8 cellular contexts compared by ENCODE assay signal in the genomic region with DNA sequence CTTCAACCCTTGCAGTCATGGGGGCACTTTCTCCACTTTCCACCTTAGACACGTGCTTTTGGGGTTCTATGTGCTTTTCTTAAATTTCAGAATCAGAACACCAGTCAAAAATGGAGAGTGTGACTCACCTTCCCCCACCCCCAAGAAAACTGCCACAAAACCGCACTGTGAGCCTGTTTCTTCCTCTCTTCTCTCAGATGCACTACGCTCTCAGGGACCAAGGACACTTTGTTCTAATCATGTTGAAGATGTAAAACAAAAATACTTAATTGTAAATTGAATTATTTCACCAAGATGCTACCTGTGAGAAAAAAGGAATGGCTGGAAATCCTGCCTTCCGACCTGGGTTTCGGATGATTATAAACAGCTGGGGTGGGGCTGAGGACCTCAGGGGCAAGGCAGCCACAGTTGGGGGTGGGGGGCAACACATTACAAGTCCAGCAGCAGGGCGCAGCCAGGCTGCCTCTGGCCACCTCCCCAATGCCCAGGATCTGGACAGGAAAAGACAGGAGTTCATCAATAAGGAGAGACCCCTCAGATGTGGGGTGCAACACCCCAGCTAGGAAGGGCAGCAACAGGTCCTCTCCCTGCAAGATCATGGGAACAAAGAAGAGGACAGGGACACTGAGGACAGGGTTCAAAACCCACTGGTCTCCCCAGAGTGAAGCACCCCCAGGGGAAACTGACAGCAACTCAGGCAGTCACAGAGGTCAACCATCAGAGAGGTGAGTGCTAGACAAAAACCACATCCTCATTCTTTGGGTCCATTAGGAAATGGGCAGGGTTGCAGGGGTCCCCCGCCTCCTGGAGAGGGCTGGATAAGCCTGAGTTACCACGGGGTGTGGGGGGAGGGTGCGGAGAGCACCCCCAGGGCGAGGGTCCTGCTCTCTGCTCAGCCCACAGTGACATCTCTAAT. TPM values are rescaled to one million over a fixed set of nuclear protein-coding genes. Genes with fewer than 3 reads are reported as not detected.
DNase-seq lines count a peak whose midpoint lies in the region; ATAC-seq and TF ChIP-seq lines count a peak whose summit lies in the region.

No MANE protein-coding gene starts in this region.

- peaks cover 5% of the 10 kb centered on the region; the same call in 1 of the 2 replicates for H3K36me3 Mint-ChIP-seq in WTC11
- peaks cover 5% of the 10 kb centered on the region for H3K36me3 Mint-ChIP-seq in nephron progenitor cell (ENCODE audit: low read depth)

- CTCF ChIA-PET in WTC11 (lab: Charles Lee) = no interaction called here

- TF ChIP-seq CTCF in WTC11 (IDR thresholded peaks at IDR 0.05) (no peak), nephron progenitor cell (IDR thresholded peaks at IDR 0.05) (no peak)

- H3K9me3 ChIP-seq in duodenal mucosa (ENCODE audit: control insufficient read depth in 1 of 2, low read length in 2 of 2) = no peaks in the 10 kb centered on the region

- no peaks in the 10 kb centered on the region for H3K9me3 Mint-ChIP-seq in WTC11
- H3K9me3 Mint-ChIP-seq in nephron progenitor cell = no peaks in the 10 kb centered on the region

- H3K4me1 ChIP-seq in duodenal mucosa (ENCODE audit: control insufficient read depth in 1 of 2, insufficient read depth in 2 of 2, low read length in 2 of 2) = peaks cover 33 to 40% of the 10 kb centered on the region in 2 donors

- no peaks in the 10 kb centered on the region for H3K36me3 ChIP-seq in duodenal mucosa (ENCODE audit: control insufficient read depth in 1 of 2, insufficient read depth in 2 of 2, low read length in 2 of 2)

- peak overlapping the region; percentile 13 for H3K27ac ChIP-seq in duodenal mucosa (ENCODE audit: low read depth, low read length)

- H3K4me3 ChIP-seq in duodenal mucosa (ENCODE audit: low read depth in 1 of 2, low read length in 2 of 2) = peak overlapping the region; percentile 5 to 10

- no peaks in the 10 kb centered on the region for H3K27me3 ChIP-seq in duodenal mucosa (ENCODE audit: control insufficient read depth in 1 of 2, insufficient read depth in 2 of 2, low read length in 2 of 2)

- peak overlapping the region; percentile 9; the same call in 1 of the 2 replicates for H3K27ac Mint-ChIP-seq in WTC11
- no peak overlapping the region for H3K27ac Mint-ChIP-seq in nephron progenitor cell

- H3K9ac ChIP-seq in duodenal mucosa (ENCODE audit: low read depth in 1 of 2, low read length in 2 of 2) = no peak overlapping the region

- DNase-seq in WTC11 (ENCODE audit: low spot score) (no peak), retina (no peak), nephron progenitor cell (no peak), NAMALWA (ENCODE audit: low spot score) (no peak)
- DNase-seq in stimulated activated CD8-positive, alpha-beta memory T cell treated with anti-CD3 and anti-CD28 coated beads, Interleukin-12 subunit alpha, Interleukin-12 subunit beta, amount 100 ng/mL, for 24 hours (ENCODE audit: extremely low read depth) = peak; percentile 65

- POLR2A ChIA-PET in WTC11 (lab: Charles Lee) = no interaction called here

- H3K4me3 Mint-ChIP-seq in WTC11 = no peak overlapping the region
- no peak overlapping the region for H3K4me3 Mint-ChIP-seq in nephron progenitor cell

- H3K27me3 Mint-ChIP-seq in WTC11 (ENCODE audit: low read depth) = no peaks in the 10 kb centered on the region
- no peaks in the 10 kb centered on the region for H3K27me3 Mint-ChIP-seq in nephron progenitor cell (ENCODE audit: low read depth, poor library complexity)

- H3K4me1 Mint-ChIP-seq in WTC11 = peaks cover 86% of the 10 kb centered on the region
- H3K4me1 Mint-ChIP-seq in nephron progenitor cell = peaks cover 79% of the 10 kb centered on the region

- ATAC-seq in GM19025 (IDR thresholded peaks at IDR 0.05; ENCODE audit: low read depth, unreplicated experiment) (peak; percentile 22), HG03159 (IDR thresholded peaks at IDR 0.05; ENCODE audit: unreplicated experiment) (peak; percentile 42), WTC11 (no peak)

TF ChIP-seq in WTC11, 78 proteins besides CTCF, POLR2A, EP300 and RAD21:
- TF ChIP-seq, protein P1, sequence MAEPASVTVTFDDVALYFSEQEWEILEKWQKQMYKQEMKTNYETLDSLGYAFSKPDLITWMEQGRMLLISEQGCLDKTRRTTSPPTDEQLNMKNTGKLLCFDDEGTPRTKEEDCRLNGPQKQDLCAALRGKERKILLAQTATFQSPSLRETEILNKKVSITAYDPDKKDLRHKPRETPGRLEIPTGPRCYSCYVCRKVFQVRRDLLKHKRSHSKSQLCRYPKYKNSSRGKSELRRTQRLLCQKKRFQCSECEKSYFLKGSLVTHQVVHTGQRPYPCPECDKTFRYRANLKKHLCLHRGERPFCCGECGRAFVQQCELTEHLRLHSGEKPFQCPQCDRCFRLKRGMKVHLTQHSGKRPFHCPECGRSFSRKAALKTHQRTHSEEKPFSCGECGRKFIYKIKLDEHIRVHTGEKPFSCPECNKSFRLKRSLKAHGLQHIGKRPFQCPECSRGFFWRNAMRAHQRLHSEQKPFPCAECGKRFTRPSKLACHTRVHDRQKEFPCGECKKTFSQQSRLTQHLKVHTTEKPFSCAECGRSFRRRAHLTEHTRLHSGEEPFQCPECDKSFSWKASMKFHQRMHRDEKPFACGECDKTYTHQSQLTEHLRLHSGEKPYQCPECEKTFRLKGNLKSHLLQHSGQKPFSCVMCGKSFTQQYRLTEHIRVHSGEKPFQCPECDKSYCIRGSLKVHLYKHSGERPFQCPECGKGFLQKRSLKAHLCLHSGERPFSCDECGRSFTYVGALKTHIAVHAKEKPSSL (CRISPR knock-in tag; conservative IDR thresholded peaks at IDR 0.05) = no peak
- TF ChIP-seq TP53 (CRISPR knock-in tag; IDR thresholded peaks at IDR 0.05) (no peak), NR3C1 (CRISPR knock-in tag; conservative IDR thresholded peaks at IDR 0.05; ENCODE audit: low read depth) (no peak), TEAD1 (CRISPR knock-in tag; IDR thresholded peaks at IDR 0.05) (no peak), NFE2L1 (CRISPR knock-in tag; IDR thresholded peaks at IDR 0.05) (no peak), ZBTB21 (CRISPR knock-in tag; IDR thresholded peaks at IDR 0.05; ENCODE audit: borderline replicate concordance) (no peak)
- TF ChIP-seq, protein P2, sequence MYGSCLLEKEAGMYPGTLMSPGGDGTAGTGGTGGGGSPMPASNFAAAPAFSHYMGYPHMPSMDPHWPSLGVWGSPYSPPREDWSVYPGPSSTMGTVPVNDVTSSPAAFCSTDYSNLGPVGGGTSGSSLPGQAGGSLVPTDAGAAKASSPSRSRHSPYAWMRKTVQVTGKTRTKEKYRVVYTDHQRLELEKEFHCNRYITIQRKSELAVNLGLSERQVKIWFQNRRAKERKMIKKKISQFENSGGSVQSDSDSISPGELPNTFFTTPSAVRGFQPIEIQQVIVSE (CRISPR knock-in tag; IDR thresholded peaks at IDR 0.05; ENCODE audit: borderline replicate concordance) = no peak
- TF ChIP-seq, protein P3, sequence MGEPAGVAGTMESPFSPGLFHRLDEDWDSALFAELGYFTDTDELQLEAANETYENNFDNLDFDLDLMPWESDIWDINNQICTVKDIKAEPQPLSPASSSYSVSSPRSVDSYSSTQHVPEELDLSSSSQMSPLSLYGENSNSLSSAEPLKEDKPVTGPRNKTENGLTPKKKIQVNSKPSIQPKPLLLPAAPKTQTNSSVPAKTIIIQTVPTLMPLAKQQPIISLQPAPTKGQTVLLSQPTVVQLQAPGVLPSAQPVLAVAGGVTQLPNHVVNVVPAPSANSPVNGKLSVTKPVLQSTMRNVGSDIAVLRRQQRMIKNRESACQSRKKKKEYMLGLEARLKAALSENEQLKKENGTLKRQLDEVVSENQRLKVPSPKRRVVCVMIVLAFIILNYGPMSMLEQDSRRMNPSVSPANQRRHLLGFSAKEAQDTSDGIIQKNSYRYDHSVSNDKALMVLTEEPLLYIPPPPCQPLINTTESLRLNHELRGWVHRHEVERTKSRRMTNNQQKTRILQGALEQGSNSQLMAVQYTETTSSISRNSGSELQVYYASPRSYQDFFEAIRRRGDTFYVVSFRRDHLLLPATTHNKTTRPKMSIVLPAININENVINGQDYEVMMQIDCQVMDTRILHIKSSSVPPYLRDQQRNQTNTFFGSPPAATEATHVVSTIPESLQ (CRISPR knock-in tag; IDR thresholded peaks at IDR 0.05) = no peak
- TF ChIP-seq, protein P4, sequence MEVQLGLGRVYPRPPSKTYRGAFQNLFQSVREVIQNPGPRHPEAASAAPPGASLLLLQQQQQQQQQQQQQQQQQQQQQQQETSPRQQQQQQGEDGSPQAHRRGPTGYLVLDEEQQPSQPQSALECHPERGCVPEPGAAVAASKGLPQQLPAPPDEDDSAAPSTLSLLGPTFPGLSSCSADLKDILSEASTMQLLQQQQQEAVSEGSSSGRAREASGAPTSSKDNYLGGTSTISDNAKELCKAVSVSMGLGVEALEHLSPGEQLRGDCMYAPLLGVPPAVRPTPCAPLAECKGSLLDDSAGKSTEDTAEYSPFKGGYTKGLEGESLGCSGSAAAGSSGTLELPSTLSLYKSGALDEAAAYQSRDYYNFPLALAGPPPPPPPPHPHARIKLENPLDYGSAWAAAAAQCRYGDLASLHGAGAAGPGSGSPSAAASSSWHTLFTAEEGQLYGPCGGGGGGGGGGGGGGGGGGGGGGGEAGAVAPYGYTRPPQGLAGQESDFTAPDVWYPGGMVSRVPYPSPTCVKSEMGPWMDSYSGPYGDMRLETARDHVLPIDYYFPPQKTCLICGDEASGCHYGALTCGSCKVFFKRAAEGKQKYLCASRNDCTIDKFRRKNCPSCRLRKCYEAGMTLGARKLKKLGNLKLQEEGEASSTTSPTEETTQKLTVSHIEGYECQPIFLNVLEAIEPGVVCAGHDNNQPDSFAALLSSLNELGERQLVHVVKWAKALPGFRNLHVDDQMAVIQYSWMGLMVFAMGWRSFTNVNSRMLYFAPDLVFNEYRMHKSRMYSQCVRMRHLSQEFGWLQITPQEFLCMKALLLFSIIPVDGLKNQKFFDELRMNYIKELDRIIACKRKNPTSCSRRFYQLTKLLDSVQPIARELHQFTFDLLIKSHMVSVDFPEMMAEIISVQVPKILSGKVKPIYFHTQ (CRISPR knock-in tag; IDR thresholded peaks at IDR 0.05) = no peak

RNA-seq across cellular contexts. Expression of a gene that starts 33.7 kb away (rescaled TPM):
- 60.5 to 67.8 TPM (median 65.2 TPM) in 3 replicates for total RNA-seq in WTC11 (2021)
